In the genomic region with DNA sequence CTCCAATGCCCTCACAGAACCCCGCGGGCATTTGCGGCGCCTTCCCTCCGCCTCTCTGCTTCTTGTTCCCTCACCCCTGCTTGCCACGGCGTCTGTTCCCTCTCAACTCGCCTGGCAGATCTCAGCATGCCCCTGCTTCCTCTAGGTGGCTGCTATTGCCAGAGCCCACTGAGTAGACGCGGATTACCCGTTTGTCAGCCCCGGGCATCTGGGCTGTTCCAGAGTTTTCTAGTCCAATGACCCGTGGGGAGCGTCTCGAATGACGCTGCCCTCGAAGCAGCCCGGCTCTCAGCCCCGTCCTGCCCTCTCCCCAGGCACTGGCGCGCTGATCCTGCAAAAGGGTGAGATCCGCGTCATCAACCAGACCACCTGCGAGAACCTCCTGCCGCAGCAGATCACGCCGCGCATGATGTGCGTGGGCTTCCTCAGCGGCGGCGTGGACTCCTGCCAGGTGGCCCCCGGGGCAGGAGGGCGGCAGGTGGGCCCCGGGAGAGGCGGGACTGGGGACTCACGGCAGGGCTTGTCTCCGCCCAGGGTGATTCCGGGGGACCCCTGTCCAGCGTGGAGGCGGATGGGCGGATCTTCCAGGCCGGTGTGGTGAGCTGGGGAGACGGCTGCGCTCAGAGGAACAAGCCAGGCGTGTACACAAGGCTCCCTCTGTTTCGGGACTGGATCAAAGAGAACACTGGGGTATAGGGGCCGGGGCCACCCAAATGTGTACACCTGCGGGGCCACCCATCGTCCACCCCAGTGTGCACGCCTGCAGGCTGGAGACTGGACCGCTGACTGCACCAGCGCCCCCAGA, we compare ENCODE assay signal across 19 cellular contexts. TPM values are rescaled to one million over a fixed set of nuclear protein-coding genes. Genes with fewer than 3 reads are reported as not detected.
DNase-seq lines count a peak whose midpoint lies in the region; ATAC-seq, FAIRE-seq and TF ChIP-seq lines count a peak whose summit lies in the region.
"Had no signal": no experiment of that assay in that cellular context is flagged by ENCODE, and none has a peak within 500 bp of the region (broad histone marks: within the 10 kb centered on the region; RNA-seq: fewer than 3 reads in every experiment).

No MANE protein-coding gene starts in this region.

- no peak for FAIRE-seq in kidney (lab: Jason Lieb, UNC)
- FAIRE-seq: islet of Langerhans had no signal

- H3K79me1 ChIP-seq in mesenchymal stem cell (replicated peaks; ENCODE audit: low read length, poor library complexity, severe bottlenecking): no peaks in the 10 kb centered on the region

- H3K4me3 ChIP-seq in RWPE2 (ENCODE audit: severe bottlenecking): no peak overlapping the region
- no peak overlapping the region for H3K4me3 ChIP-seq in kidney (ENCODE audit: low read length in 2 of 2)
- no peak overlapping the region for H3K4me3 ChIP-seq in mesenchymal stem cell (ENCODE audit: insufficient read depth in 1 of 2, low read depth in 1 of 2, low read length in 2 of 2)
- H3K4me3 ChIP-seq: right lobe of liver, suprapubic skin had no signal

- H3K36me3 Mint-ChIP-seq in activated naive CD8-positive, alpha-beta T cell treated with anti-CD3 and anti-CD28 coated beads, Interleukin-2, amount 50 U/mL, for 24 hours (ENCODE audit: low read depth): no peaks in the 10 kb centered on the region

- H2BK15ac ChIP-seq in mesenchymal stem cell (ENCODE audit: low read depth, poor library complexity, severe bottlenecking): no peak overlapping the region

- no peak overlapping the region for H3K9ac ChIP-seq in kidney (ENCODE audit: low read length in 2 of 2)
- no peak overlapping the region for H3K9ac ChIP-seq in mesenchymal stem cell (ENCODE audit: low read length)

- DNase-seq in G401 (ENCODE audit: low spot score) (peak; percentile 69), RWPE2 (ENCODE audit: low spot score) (peak; percentile 51), kidney (peak; percentile 64), sciatic nerve (ENCODE audit: low spot score) (peak; percentile 53), T-helper 1 cell (no peak), mesenchymal stem cell (no peak)
- DNase-seq in activated naive CD8-positive, alpha-beta T cell treated with anti-CD3 and anti-CD28 coated beads, Interleukin-2, amount 50 U/mL, for 24 hours: no peak
- DNase-seq: NCI-H1694 treated with DMSO at 0.1 percent for 48 hours; NCI-H446; stimulated activated CD4-positive, alpha-beta T cell treated with anti-CD3 and anti-CD28 coated beads, Interleukin-1b, Interleukin-23, amount 100 ng/mL, for 48 hours had no signal

- H3K23ac ChIP-seq in mesenchymal stem cell (ENCODE audit: low read length in 2 of 2): no peak overlapping the region

- H3K27ac ChIP-seq in RWPE2 (ENCODE audit: poor library complexity, severe bottlenecking): no peak overlapping the region
- H3K27ac ChIP-seq in kidney (ENCODE audit: low read depth in 2 of 2, low read length in 2 of 2): no peak overlapping the region
- no peak overlapping the region for H3K27ac ChIP-seq in mesenchymal stem cell (ENCODE audit: low read length, poor library complexity, severe bottlenecking)
- H3K27ac ChIP-seq: HL-60, right lobe of liver, suprapubic skin had no signal

- no peak overlapping the region for H3K14ac ChIP-seq in mesenchymal stem cell (ENCODE audit: low read length in 2 of 2)

- H2AK5ac ChIP-seq in mesenchymal stem cell (ENCODE audit: low read length, severe bottlenecking): no peak overlapping the region

- no peak overlapping the region for H2BK5ac ChIP-seq in mesenchymal stem cell (ENCODE audit: low read depth, low read length, poor library complexity, severe bottlenecking)

- no peak for ATAC-seq in RWPE2 (ENCODE audit: low read depth)
- no peak for ATAC-seq in sciatic nerve
- no peak for ATAC-seq in activated naive CD8-positive, alpha-beta T cell treated with anti-CD3 and anti-CD28 coated beads, Interleukin-2, amount 50 U/mL, for 24 hours
- no peak for ATAC-seq in GM21526 (IDR thresholded peaks at IDR 0.05; ENCODE audit: low FRiP score, unreplicated experiment)
- ATAC-seq: right lobe of liver had no signal

- no peak overlapping the region for H4K8ac ChIP-seq in mesenchymal stem cell (ENCODE audit: low read length)

- TF ChIP-seq CTCF in RWPE2 (IDR thresholded peaks at IDR 0.05; ENCODE audit: poor library complexity, severe bottlenecking) (no peak), kidney (IDR thresholded peaks at IDR 0.05; ENCODE audit: borderline replicate concordance, extremely low read depth, insufficient read depth) (no peak)

- H3K4me2 ChIP-seq in mesenchymal stem cell (ENCODE audit: low read length, poor library complexity, severe bottlenecking): no peak overlapping the region

- WGBS in mesenchymal stem cell: 95% methylated on average over 49 of the region's 53 CpGs

- H3K9me3 ChIP-seq in RWPE2 (ENCODE audit: severe bottlenecking) (no peaks in the 10 kb centered on the region), kidney (ENCODE audit: control insufficient read depth in 1 of 2, low read length in 2 of 2) (no peaks in the 10 kb centered on the region), mesenchymal stem cell (ENCODE audit: control insufficient read depth, low read length) (no peaks in the 10 kb centered on the region)
- H3K9me3 ChIP-seq: right lobe of liver, suprapubic skin had no signal

- no peaks in the 10 kb centered on the region for H3K4me1 Mint-ChIP-seq in activated naive CD8-positive, alpha-beta T cell treated with anti-CD3 and anti-CD28 coated beads, Interleukin-2, amount 50 U/mL, for 24 hours
- H3K4me1 Mint-ChIP-seq: central memory CD8-positive, alpha-beta T cell had no signal

- peaks cover 6% of the 10 kb centered on the region for H3K27me3 Mint-ChIP-seq in activated naive CD8-positive, alpha-beta T cell treated with anti-CD3 and anti-CD28 coated beads, Interleukin-2, amount 50 U/mL, for 24 hours
- H3K27me3 Mint-ChIP-seq: IgD-negative memory B cell had no signal

- H2AFZ ChIP-seq in mesenchymal stem cell (ENCODE audit: low read depth, low read length): no peak overlapping the region

- no peak overlapping the region for H3K4me3 Mint-ChIP-seq in activated naive CD8-positive, alpha-beta T cell treated with anti-CD3 and anti-CD28 coated beads, Interleukin-2, amount 50 U/mL, for 24 hours
- H3K4me3 Mint-ChIP-seq: central memory CD8-positive, alpha-beta T cell; T-helper 1 cell treated with Interleukin-12 subunit alpha and Interleukin-12 subunit beta and Interleukin-4 antibody, amounts not matched to agents 30 μg/mL and 1 μg/mL, for 36 hours had no signal

- no peaks in the 10 kb centered on the region for H3K4me1 ChIP-seq in RWPE2 (ENCODE audit: insufficient read depth, poor library complexity, severe bottlenecking)
- H3K4me1 ChIP-seq in kidney (ENCODE audit: control insufficient read depth in 1 of 2, insufficient read depth in 1 of 2, low read depth in 1 of 2, low read length in 2 of 2): peaks cover 0 to 2% of the 10 kb centered on the region in 2 donors
- H3K4me1 ChIP-seq in mesenchymal stem cell (ENCODE audit: control insufficient read depth, insufficient read depth, low read depth, low read length): peaks cover 3% of the 10 kb centered on the region
- H3K4me1 ChIP-seq: right lobe of liver, suprapubic skin had no signal

- no peaks in the 10 kb centered on the region for H3K9me3 Mint-ChIP-seq in activated naive CD8-positive, alpha-beta T cell treated with anti-CD3 and anti-CD28 coated beads, Interleukin-2, amount 50 U/mL, for 24 hours
- H3K9me3 Mint-ChIP-seq: central memory CD8-positive, alpha-beta T cell; IgD-negative memory B cell; T-helper 1 cell treated with Interleukin-12 subunit alpha and Interleukin-12 subunit beta and Interleukin-4 antibody, amounts not matched to agents 30 μg/mL and 1 μg/mL, for 36 hours had no signal

- intact Hi-C loops in kidney (cut with DNase I) (no loop called here), sciatic nerve (cut with DNase I) (no loop called here)

- H3K4ac ChIP-seq in mesenchymal stem cell (ENCODE audit: low read depth in 1 of 2, low read length in 2 of 2): no peak overlapping the region

- peaks cover 7% of the 10 kb centered on the region; the same call in 1 of the 2 replicates for H3K36me3 ChIP-seq in RWPE2 (ENCODE audit: low read depth)
- H3K36me3 ChIP-seq in kidney (ENCODE audit: control insufficient read depth in 1 of 2, insufficient read depth in 2 of 2, low read length in 2 of 2): peaks cover 0 to 4% of the 10 kb centered on the region in 2 donors
- no peaks in the 10 kb centered on the region for H3K36me3 ChIP-seq in mesenchymal stem cell (ENCODE audit: control insufficient read depth in 1 of 2, insufficient read depth in 2 of 2, low read depth in 1 of 2, low read length in 2 of 2)
- H3K36me3 ChIP-seq: right lobe of liver had no signal

- no peak overlapping the region for H3K27ac Mint-ChIP-seq in activated naive CD8-positive, alpha-beta T cell treated with anti-CD3 and anti-CD28 coated beads, Interleukin-2, amount 50 U/mL, for 24 hours
- H3K27ac Mint-ChIP-seq: T-helper 1 cell treated with Interleukin-12 subunit alpha and Interleukin-12 subunit beta and Interleukin-4 antibody, amounts not matched to agents 30 μg/mL and 1 μg/mL, for 36 hours had no signal

- no peak overlapping the region for H2BK12ac ChIP-seq in mesenchymal stem cell (ENCODE audit: low read length in 2 of 2)

- no peak overlapping the region for H2BK120ac ChIP-seq in mesenchymal stem cell (ENCODE audit: low read depth, low read length)

- H4K91ac ChIP-seq in mesenchymal stem cell (ENCODE audit: low read length): no peak overlapping the region

- no peak overlapping the region for H3K18ac ChIP-seq in mesenchymal stem cell (ENCODE audit: low read depth in 1 of 2, low read length in 2 of 2)

- in situ Hi-C loops in G401 (cut with HindIII; ENCODE audit: low sequenced_read_pairs): no loop called here

- H3K27me3 ChIP-seq in RWPE2 (ENCODE audit: insufficient read depth, poor library complexity, severe bottlenecking): no peaks in the 10 kb centered on the region
- H3K27me3 ChIP-seq in mesenchymal stem cell (ENCODE audit: control insufficient read depth in 1 of 2, insufficient read depth in 1 of 2, low read length in 2 of 2): peaks cover 51 to 59% of the 10 kb centered on the region in 2 experiments
- H3K27me3 ChIP-seq: right lobe of liver, suprapubic skin had no signal

RNA-seq across cellular contexts. Expression of gene ST14, which starts 49.7 kb away (rescaled TPM):
- not detected in 2 replicates for total RNA-seq in G401 (2014; rRNA removed; shearing (Covaris generic))
- total RNA-seq in kidney (139 TPM), sciatic nerve (2.8 TPM)
- polyA plus RNA-seq in kidney (ENCODE audit: insufficient read depth, low read depth, low replicate concordance): 59.3 TPM
- not detected for polyA plus RNA-seq in mesenchymal stem cell (2013, experiment 1 of 2)
- not detected for polyA plus RNA-seq in mesenchymal stem cell (2013, experiment 2 of 2)
- polyA plus RNA-seq: BJ had no signal

Comparison
In these comparisons a context has a peak if more than half of its experiments do, and no peak if none do; other contexts are left out.
1. DNase-seq: peak in G401 (single experiment), RWPE2 (single experiment), kidney (single experiment) and sciatic nerve (single experiment); none in activated naive CD8-positive, alpha-beta T cell treated with anti-CD3 and anti-CD28 coated beads, Interleukin-2, amount 50 U/mL, for 24 hours (single experiment), T-helper 1 cell (0 of 5) and mesenchymal stem cell (single experiment).
2. RNA of gene ST14, which starts 49.7 kb away (total RNA-seq): 139 TPM in kidney (single experiment); 2.8 TPM in sciatic nerve (single experiment) and not detected in G401; every median in the first group is over 10 times any median in the second.